ENCODE assay signal across 9 cellular contexts in genomic region chr5:126422994-126423788, GRCh38. TPM values are rescaled to one million over a fixed set of nuclear protein-coding genes. Genes with fewer than 3 reads are reported as not detected.
DNase-seq lines count a peak whose midpoint lies in the region; ATAC-seq and TF ChIP-seq lines count a peak whose summit lies in the region.
"Had no signal": no experiment of that assay in that cellular context is flagged by ENCODE, and none has a peak within 500 bp of the region (broad histone marks: within the 10 kb centered on the region; RNA-seq: fewer than 3 reads in every experiment).

GRAMD2B (plus strand) TSS chr5:126423409; CDS start chr5:126423607, 198 bp downstream.

- ATAC-seq in HG03064 (IDR thresholded peaks at IDR 0.05; ENCODE audit: low read depth, unreplicated experiment), result peak; percentile 86
- peak; percentile 96 for ATAC-seq in lung (ENCODE audit: insufficient read depth, low FRiP score)

- H3K27me3 ChIP-seq in effector memory CD4-positive, alpha-beta T cell (replicated peaks; ENCODE audit: control insufficient read depth, insufficient read depth, low read length, poor library complexity, severe bottlenecking), result no peaks in the 10 kb centered on the region
- H3K27me3 ChIP-seq in lung (ENCODE audit: control insufficient read depth, insufficient read depth), result no peaks in the 10 kb centered on the region

- 0% methylated on average over 44 of the region's 44 CpGs for WGBS in lung, 2 donors

- peak; percentile 38 for DNase-seq in NCI-H2227 (lab: John Stamatoyannopoulos, UW; ENCODE audit: unreplicated experiment)
- no peak for DNase-seq in NCI-H2227 treated with DMSO at 0.1 percent for 48 hours (lab: John Stamatoyannopoulos, UW)
- peak; percentile 66 to 67 for DNase-seq in NCI-H524 (lab: John Stamatoyannopoulos, UW)
- peak; percentile 83 for DNase-seq in activated CD8-positive, alpha-beta memory T cell treated with anti-CD3 and anti-CD28 coated beads for 24 hours
- peak; percentile 56 to 59 (median 59) for DNase-seq in effector memory CD4-positive, alpha-beta T cell
- peak; percentile 90 for DNase-seq in lung (ENCODE audit: low spot score)
- peak; percentile 35 to 63 (median 48) for DNase-seq in stimulated activated CD4-positive, alpha-beta T cell treated with anti-CD3 and anti-CD28 coated beads, TNF-alpha, amount 100 ng/mL, for 24 hours (ENCODE audit: low read depth in 3 of 3)

- no peak for TF ChIP-seq CTCF in lung (IDR thresholded peaks at IDR 0.05; ENCODE audit: control extremely low read depth, extremely low read depth)

- no peaks in the 10 kb centered on the region for H3K36me3 ChIP-seq in effector memory CD4-positive, alpha-beta T cell (ENCODE audit: control insufficient read depth, insufficient read depth, low read length)
- peaks cover 0 to 3% of the 10 kb centered on the region in 2 donors for H3K36me3 ChIP-seq in lung (ENCODE audit: control insufficient read depth in 2 of 2, insufficient read depth in 2 of 2, low read length in 2 of 2)
- H3K36me3 ChIP-seq: BLaER1 had no signal

- H3K27ac ChIP-seq in effector memory CD4-positive, alpha-beta T cell (ENCODE audit: insufficient read depth, low read length, poor library complexity, severe bottlenecking), result peak within 1 kb of the TSS; percentile 88
- peak within 1 kb of the TSS; percentile 94 to 95 for H3K27ac ChIP-seq in lung (ENCODE audit: low read depth in 1 of 2, low read length in 1 of 2)
- H3K27ac ChIP-seq: BLaER1 had no signal

- H3K4me3 ChIP-seq in effector memory CD4-positive, alpha-beta T cell (ENCODE audit: insufficient read depth, low read depth, low read length, poor library complexity, severe bottlenecking), result peak within 1 kb of the TSS; percentile 95
- H3K4me3 ChIP-seq in lung, result peak within 1 kb of the TSS; percentile 67
- H3K4me3 ChIP-seq: BLaER1 had no signal

- H3K9me3 ChIP-seq in effector memory CD4-positive, alpha-beta T cell (ENCODE audit: control insufficient read depth, low read length), result no peaks in the 10 kb centered on the region
- H3K9me3 ChIP-seq in lung (ENCODE audit: control insufficient read depth in 2 of 2, insufficient read depth in 1 of 2, low read length in 1 of 2), result no peaks in the 10 kb centered on the region

- H3K4me1 ChIP-seq in effector memory CD4-positive, alpha-beta T cell (ENCODE audit: control insufficient read depth, insufficient read depth, low read length, poor library complexity, severe bottlenecking), result peaks cover 6% of the 10 kb centered on the region
- peaks cover 2 to 7% of the 10 kb centered on the region in 2 donors for H3K4me1 ChIP-seq in lung (ENCODE audit: control insufficient read depth in 2 of 2, insufficient read depth in 2 of 2, low read length in 2 of 2)
- H3K4me1 ChIP-seq: BLaER1 had no signal

RNA-seq across cellular contexts. Expression of gene GRAMD2B, which starts in this region (rescaled TPM):
- total RNA-seq in lung, result 10 to 100 TPM; 17.7 to 19.4 TPM
- polyA plus RNA-seq in lung, result 10 to 100 TPM in 1 of 2 donors, 1 to 10 TPM in 1; 8.5 to 12.0 TPM
